Comparison of ENCODE assay signal across 12 cellular contexts in the genomic region with DNA sequence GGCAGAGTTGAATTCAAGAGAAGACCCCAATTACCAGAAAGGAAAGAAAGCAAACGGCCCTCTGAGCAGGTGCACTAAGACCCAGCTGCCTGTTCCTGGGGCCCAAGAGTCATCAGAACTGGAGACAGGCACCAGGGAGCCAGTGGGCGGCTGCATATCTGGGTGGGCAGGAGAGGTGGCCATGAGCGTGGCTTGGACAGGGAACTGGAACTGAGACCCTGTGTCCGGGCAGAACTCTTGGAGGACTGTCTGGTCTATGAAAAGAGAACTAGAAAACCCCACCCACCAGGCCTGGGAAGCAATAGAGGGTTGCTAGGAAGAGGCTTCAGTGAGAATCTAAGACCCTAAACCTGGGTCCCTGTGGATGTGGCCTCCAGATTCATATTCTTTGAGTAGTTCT.
A peak's percentile ranks its signal among the peaks of the same experiment; 100 is the strongest.
DNase-seq lines count a peak whose midpoint lies in the region; ATAC-seq and TF ChIP-seq lines count a peak whose summit lies in the region.
"Had no signal": no experiment of that assay in that cellular context is flagged by ENCODE, and none has a peak within 500 bp of the region (broad histone marks: within the 10 kb centered on the region; RNA-seq: fewer than 3 reads in every experiment).

No MANE protein-coding gene starts in this region.

- peaks cover 0 to 3% of the 10 kb centered on the region in 2 experiments for H3K9me3 ChIP-seq in CD4-positive, CD25-positive, alpha-beta regulatory T cell (ENCODE audit: control insufficient read depth in 2 of 2, low read length in 2 of 2)
- H3K9me3 ChIP-seq in H9 (ENCODE audit: control insufficient read depth, low read depth, low read length) (no peaks in the 10 kb centered on the region), neutrophil (no peaks in the 10 kb centered on the region)

- no peak for DNase-seq in CD4-positive, CD25-positive, alpha-beta regulatory T cell
- DNase-seq in H9 (no peak), COLO829 (ENCODE audit: low spot score) (no peak), T1000 (lab: John Stamatoyannopoulos, UW) (no peak)
- DNase-seq in stimulated activated CD4-positive, alpha-beta T cell treated with anti-CD3 and anti-CD28 coated beads, Interleukin-4, amount 100 ng/mL, for 24 hours, result no peak
- DNase-seq: activated CD4-positive, alpha-beta T cell treated with anti-CD3 and anti-CD28 coated beads, Interleukin-2, amount 50 U/mL, for 1 hour; activated naive CD4-positive, alpha-beta T cell treated with anti-CD3 and anti-CD28 coated beads, Interleukin-2, amount 50 U/mL, for 16 hours; NCI-H187 treated with DMSO at 0.1 percent for 48 hours; SW 1271 had no signal

- no peak overlapping the region for H3K9ac ChIP-seq in H9 (ENCODE audit: extremely low read depth, insufficient read length, low read length)

- H3K27me3 ChIP-seq in CD4-positive, CD25-positive, alpha-beta regulatory T cell (ENCODE audit: control insufficient read depth, insufficient read depth, low read length), result no peaks in the 10 kb centered on the region
- H3K27me3 ChIP-seq in H9 (ENCODE audit: insufficient read depth, low read length) (no peaks in the 10 kb centered on the region), neutrophil (no peaks in the 10 kb centered on the region)

- H3K14ac ChIP-seq in H9 (ENCODE audit: insufficient read depth, low read length), result no peak overlapping the region; the same call in 1 of the 2 replicates

- no peak overlapping the region for H4K91ac ChIP-seq in H9 (ENCODE audit: insufficient read length, low read depth, low read length)

- H3K4me2 ChIP-seq in H9 (ENCODE audit: insufficient read depth, insufficient read length, low read length), result no peak overlapping the region

- H3K23ac ChIP-seq in H9 (ENCODE audit: insufficient read length, low read depth, low read length), result no peak overlapping the region

- no peaks in the 10 kb centered on the region for H3K27me3 Mint-ChIP-seq in CD4-positive, CD25-positive, alpha-beta regulatory T cell
- no peaks in the 10 kb centered on the region; the same call in 1 of the 2 replicates for H3K27me3 Mint-ChIP-seq in H9 (ENCODE audit: low read depth)

- H4K20me1 ChIP-seq in H9 (ENCODE audit: control insufficient read depth, insufficient read depth, insufficient read length), result no peaks in the 10 kb centered on the region

- H3K56ac ChIP-seq in H9 (ENCODE audit: insufficient read length, low read depth, low read length), result no peak overlapping the region

- TF ChIP-seq CTCF in H9 (conservative IDR thresholded peaks at IDR 0.05) (no peak), neutrophil (IDR thresholded peaks at IDR 0.05) (no peak)

- no peak overlapping the region for H3T11ph ChIP-seq in H9 (ENCODE audit: low read length)

- H2AK5ac ChIP-seq in H9 (ENCODE audit: insufficient read length, low read length), result no peak overlapping the region

- H3K4me3 Mint-ChIP-seq in CD4-positive, CD25-positive, alpha-beta regulatory T cell, result peak overlapping the region in 3 of 4 donors; percentile 36 to 73 (median 61)
- no peak overlapping the region for H3K4me3 Mint-ChIP-seq in H9

- no peak overlapping the region for H2BK15ac ChIP-seq in H9 (ENCODE audit: low read depth, low read length)

- ATAC-seq in CD4-positive, CD25-positive, alpha-beta regulatory T cell (ENCODE audit: low read depth in 2 of 2), result no peak
- no peak for ATAC-seq in HG03039 (IDR thresholded peaks at IDR 0.05; ENCODE audit: unreplicated experiment)

- peaks cover 3% of the 10 kb centered on the region for H3K79me1 ChIP-seq in H9 (ENCODE audit: insufficient read depth, low read depth, low read length, poor library complexity, severe bottlenecking)

- peaks cover 0 to 14% (median 2%) of the 10 kb centered on the region in 7 donors for H3K9me3 Mint-ChIP-seq in CD4-positive, CD25-positive, alpha-beta regulatory T cell
- H3K9me3 Mint-ChIP-seq in H9, result peaks cover 17% of the 10 kb centered on the region in 2 experiments

- no peak overlapping the region for H2BK20ac ChIP-seq in H9 (ENCODE audit: low read depth, low read length, poor library complexity, severe bottlenecking)

- peaks cover 32% of the 10 kb centered on the region for H3K4me1 ChIP-seq in CD4-positive, CD25-positive, alpha-beta regulatory T cell (ENCODE audit: control insufficient read depth, insufficient read depth, low read length, poor library complexity, severe bottlenecking)
- H3K4me1 ChIP-seq in H9 (ENCODE audit: insufficient read depth, low read length) (no peaks in the 10 kb centered on the region; the same call in 1 of the 2 replicates), neutrophil (ENCODE audit: control insufficient read depth in 1 of 2, insufficient read depth in 1 of 2, low read depth in 1 of 2, low read length in 1 of 2) (peaks cover 95 to 97% of the 10 kb centered on the region in 2 experiments)

- peak overlapping the region; percentile 42 for H3K18ac ChIP-seq in H9 (ENCODE audit: insufficient read length, low read depth, low read length)

- H3K79me2 ChIP-seq in H9 (ENCODE audit: insufficient read depth, low read length), result peaks cover 6% of the 10 kb centered on the region; the same call in 1 of the 2 replicates

- H3K4ac ChIP-seq in H9 (ENCODE audit: low read depth, low read length), result no peak overlapping the region

- H2AFZ ChIP-seq in H9 (ENCODE audit: low read length), result no peak overlapping the region

- peaks cover 39% of the 10 kb centered on the region for H3K36me3 Mint-ChIP-seq in CD4-positive, CD25-positive, alpha-beta regulatory T cell
- peaks cover 13 to 17% (median 14%) of the 10 kb centered on the region in 3 experiments for H3K36me3 Mint-ChIP-seq in H9 (ENCODE audit: insufficient read depth in 1 of 3, low read depth in 3 of 3)

- peak overlapping the region; percentile 61 to 93 (median 91) for H3K27ac Mint-ChIP-seq in CD4-positive, CD25-positive, alpha-beta regulatory T cell
- H3K27ac Mint-ChIP-seq in H9, result no peak overlapping the region

- H3K23me2 ChIP-seq in H9 (ENCODE audit: insufficient read length, low read depth, low read length, poor library complexity, severe bottlenecking), result no peaks in the 10 kb centered on the region

- peaks cover 36% of the 10 kb centered on the region for H3K36me3 ChIP-seq in CD4-positive, CD25-positive, alpha-beta regulatory T cell (ENCODE audit: control insufficient read depth, insufficient read depth, low read length)
- H3K36me3 ChIP-seq in neutrophil, result peaks cover 11% of the 10 kb centered on the region

- H2BK120ac ChIP-seq in H9 (ENCODE audit: low read depth, low read length, poor library complexity, severe bottlenecking), result no peak overlapping the region

- no peak overlapping the region for H4K5ac ChIP-seq in H9 (ENCODE audit: insufficient read length, low read depth, low read length)

- H2BK12ac ChIP-seq in H9 (ENCODE audit: insufficient read length, low read depth, low read length), result no peak overlapping the region

- H2BK5ac ChIP-seq in H9 (ENCODE audit: insufficient read length, low read length), result no peak overlapping the region

- WGBS in H9 (ENCODE audit: extremely low coverage, insufficient read length, low lambda C conversion rate), result no CpG with 5 or more reads among the region's 4 CpGs

- no peak overlapping the region for H3K4me3 ChIP-seq in CD4-positive, CD25-positive, alpha-beta regulatory T cell (ENCODE audit: low read depth, low read length)
- H3K4me3 ChIP-seq in neutrophil (ENCODE audit: low read depth in 1 of 2, low read length in 1 of 2), result peak overlapping the region; percentile 51 to 52

- peaks cover 44 to 84% (median 65%) of the 10 kb centered on the region in 4 donors for H3K4me1 Mint-ChIP-seq in CD4-positive, CD25-positive, alpha-beta regulatory T cell
- peaks cover 28 to 41% of the 10 kb centered on the region in 2 experiments for H3K4me1 Mint-ChIP-seq in H9

- no peak overlapping the region for H4K8ac ChIP-seq in H9 (replicated peaks; ENCODE audit: insufficient read length, low read depth, low read length)

- H3K27ac ChIP-seq in CD4-positive, CD25-positive, alpha-beta regulatory T cell (ENCODE audit: insufficient read depth, low read length, poor library complexity, severe bottlenecking), result no peak overlapping the region
- H3K27ac ChIP-seq in H9 (ENCODE audit: insufficient read length, low read depth, low read length), result no peak overlapping the region
- H3K27ac ChIP-seq in cingulate gyrus (ENCODE audit: low read depth, low read length), result peak overlapping the region; percentile 48
- peak overlapping the region; percentile 88 for H3K27ac ChIP-seq in neutrophil

Comparison
In these comparisons a context has a peak if more than half of its experiments do, and no peak if none do; other contexts are left out.
1. H3K27ac ChIP-seq: peak in cingulate gyrus (single experiment) and neutrophil (single experiment); none in CD4-positive, CD25-positive, alpha-beta regulatory T cell (single experiment) and H9 (single experiment).
2. H3K27ac Mint-ChIP-seq: peak in CD4-positive, CD25-positive, alpha-beta regulatory T cell (3 of 3); none in H9 (0 of 3).
3. H3K4me3 Mint-ChIP-seq: peak in CD4-positive, CD25-positive, alpha-beta regulatory T cell (3 of 4); none in H9 (0 of 2).